In genomic region chr7:44638611-44639557, GRCh38 we compare ENCODE assay signal across 8 cellular contexts. TPM values are rescaled to one million over a fixed set of nuclear protein-coding genes. Genes with fewer than 3 reads are reported as not detected.
DNase-seq lines count a peak whose midpoint lies in the region; ATAC-seq and TF ChIP-seq lines count a peak whose summit lies in the region.

No MANE protein-coding gene starts in this region.

- H3K4me1 Mint-ChIP-seq in activated CD8-positive, alpha-beta T cell treated with anti-CD3 and anti-CD28 coated beads for 36 hours (ENCODE audit: low read depth) = peaks cover 68% of the 10 kb centered on the region
- peaks cover 56 to 65% of the 10 kb centered on the region in 2 donors for H3K4me1 Mint-ChIP-seq in natural killer cell treated with Interleukin-12 subunit alpha and Interleukin-12 subunit beta and Interleukin-15 and Interleukin-18, amount 100 ng/mL, for 72 hours (ENCODE audit: low read depth in 2 of 2)

- TF ChIP-seq CTCF in GM13977 (IDR thresholded peaks at IDR 0.05; ENCODE audit: extremely low read depth, insufficient read depth, missing control alignments) = no peak
- TF ChIP-seq CTCF in activated CD8-positive, alpha-beta T cell treated with anti-CD3 and anti-CD28 coated beads for 36 hours (IDR thresholded peaks at IDR 0.05) = no peak

- H3K9me3 Mint-ChIP-seq in activated CD8-positive, alpha-beta T cell treated with anti-CD3 and anti-CD28 coated beads for 36 hours = no peaks in the 10 kb centered on the region
- H3K9me3 Mint-ChIP-seq in natural killer cell treated with Interleukin-12 subunit alpha and Interleukin-12 subunit beta and Interleukin-15 and Interleukin-18, amount 100 ng/mL, for 72 hours = no peaks in the 10 kb centered on the region

- in situ Hi-C loops in GM13977 (cut with MboI; ENCODE audit: low pct_unique_long_range_greater_than_20kb, low sequenced_read_pairs, unreplicated experiment) = no loop called here

- POLR2A ChIA-PET in activated CD8-positive, alpha-beta T cell treated with anti-CD3 and anti-CD28 coated beads for 36 hours (lab: Charles Lee) = interaction anchor here (0.5 to 6.9 kb wide), 22 partner anchors 8 to 345 kb away, joined by 3 to 52 read pairs (median 4); partner anchors contain the start of genes OGDH, PPIA and TMED4

- intact Hi-C loops in activated CD8-positive, alpha-beta T cell treated with anti-CD3 and anti-CD28 coated beads for 36 hours (cut with micrococcal nuclease) = loop anchor here (5.0 kb wide), 2 partner anchors 98 to 152 kb away; no protein-coding TSS in a partner anchor

- peak overlapping the region; percentile 71 for H3K4me3 Mint-ChIP-seq in activated CD8-positive, alpha-beta T cell treated with anti-CD3 and anti-CD28 coated beads for 36 hours
- peak overlapping the region; percentile 85 for H3K4me3 Mint-ChIP-seq in natural killer cell treated with Interleukin-12 subunit alpha and Interleukin-12 subunit beta and Interleukin-15 and Interleukin-18, amount 100 ng/mL, for 72 hours

- H3K27ac Mint-ChIP-seq in activated CD8-positive, alpha-beta T cell treated with anti-CD3 and anti-CD28 coated beads for 36 hours = peak overlapping the region; percentile 100
- H3K27ac Mint-ChIP-seq in natural killer cell treated with Interleukin-12 subunit alpha and Interleukin-12 subunit beta and Interleukin-15 and Interleukin-18, amount 100 ng/mL, for 72 hours = peak overlapping the region; percentile 99

- peak overlapping the region; percentile 100 for H3K27ac ChIP-seq in epithelial cell of prostate
- peak overlapping the region; percentile 52 for H3K27ac ChIP-seq in substantia nigra (ENCODE audit: low read depth, low read length, poor library complexity, severe bottlenecking)

- DNase-seq in GM13977 (ENCODE audit: low spot score) (peak; percentile 69), NCI-H2029 treated with DMSO at 0.1 percent for 48 hours (lab: John Stamatoyannopoulos, UW) (peak; percentile 13), epithelial cell of prostate (ENCODE audit: low read depth, low spot score) (no peak), substantia nigra (lab: John Stamatoyannopoulos, UW) (peak in 12 of 49 donors; percentile 9 to 48 (median 23)), COR-L47 (lab: John Stamatoyannopoulos, UW) (no peak)
- DNase-seq in activated CD8-positive, alpha-beta T cell treated with anti-CD3 and anti-CD28 coated beads for 36 hours = peak; percentile 93
- DNase-seq in natural killer cell treated with Interleukin-12 subunit alpha and Interleukin-12 subunit beta and Interleukin-15 and Interleukin-18, amount 100 ng/mL, for 72 hours (ENCODE audit: low spot score) = peak; percentile 95

- H3K36me3 Mint-ChIP-seq in activated CD8-positive, alpha-beta T cell treated with anti-CD3 and anti-CD28 coated beads for 36 hours (ENCODE audit: low read depth) = peaks cover 18% of the 10 kb centered on the region
- H3K36me3 Mint-ChIP-seq in natural killer cell treated with Interleukin-12 subunit alpha and Interleukin-12 subunit beta and Interleukin-15 and Interleukin-18, amount 100 ng/mL, for 72 hours = no peaks in the 10 kb centered on the region

- H3K27me3 Mint-ChIP-seq in activated CD8-positive, alpha-beta T cell treated with anti-CD3 and anti-CD28 coated beads for 36 hours = no peaks in the 10 kb centered on the region
- no peaks in the 10 kb centered on the region for H3K27me3 Mint-ChIP-seq in natural killer cell treated with Interleukin-12 subunit alpha and Interleukin-12 subunit beta and Interleukin-15 and Interleukin-18, amount 100 ng/mL, for 72 hours

- CTCF ChIA-PET in activated CD8-positive, alpha-beta T cell treated with anti-CD3 and anti-CD28 coated beads for 36 hours (lab: Charles Lee) = interaction anchor here (0.6 to 2.2 kb wide), 13 partner anchors 8 to 249 kb away, joined by 3 to 15 read pairs (median 4); partner anchors contain the start of genes H2AZ2 and OGDH

- ATAC-seq in HG02610 (IDR thresholded peaks at IDR 0.05; ENCODE audit: unreplicated experiment) = peak; percentile 71
- ATAC-seq in activated CD8-positive, alpha-beta T cell treated with anti-CD3 and anti-CD28 coated beads for 36 hours = peak; percentile 80
- peak; percentile 92 for ATAC-seq in natural killer cell treated with Interleukin-12 subunit alpha and Interleukin-12 subunit beta and Interleukin-15 and Interleukin-18, amount 100 ng/mL, for 72 hours

RNA-seq across cellular contexts. Expression of gene OGDH, which starts 32.5 kb away (rescaled TPM):
- total RNA-seq in activated CD8-positive, alpha-beta T cell treated with anti-CD3 and anti-CD28 coated beads for 36 hours = 10 to 100 TPM; 78.6 to 85.6 TPM
- 100 to 1,000 TPM in 1 of 2 donors, 10 to 100 TPM in 1; 84.8 to 116 TPM for total RNA-seq in natural killer cell treated with Interleukin-12 subunit alpha and Interleukin-12 subunit beta and Interleukin-15 and Interleukin-18, amount 100 ng/mL, for 72 hours

RNA-seq across cellular contexts. Expression of gene TMED4, which starts 56.9 kb away (rescaled TPM):
- 10 to 100 TPM; 74.6 to 76.2 TPM for total RNA-seq in activated CD8-positive, alpha-beta T cell treated with anti-CD3 and anti-CD28 coated beads for 36 hours
- total RNA-seq in natural killer cell treated with Interleukin-12 subunit alpha and Interleukin-12 subunit beta and Interleukin-15 and Interleukin-18, amount 100 ng/mL, for 72 hours = 100 to 1,000 TPM in 1 of 2 donors, 10 to 100 TPM in 1; 97.9 to 104 TPM

Comparison
In these comparisons a context has a peak if more than half of its experiments do, and no peak if none do; other contexts are left out.
1. DNase-seq: peak in GM13977 (single experiment), NCI-H2029 treated with DMSO at 0.1 percent for 48 hours (single experiment), activated CD8-positive, alpha-beta T cell treated with anti-CD3 and anti-CD28 coated beads for 36 hours (single experiment) and natural killer cell treated with Interleukin-12 subunit alpha and Interleukin-12 subunit beta and Interleukin-15 and Interleukin-18, amount 100 ng/mL, for 72 hours (single experiment); none in epithelial cell of prostate (single experiment) and COR-L47 (single experiment).
2. Peak in every context shown above with its lines, with median percentiles within 50 percentile points of each other: ATAC-seq.